Comparison of ENCODE assay signal across 9 cellular contexts in genomic region chr11:123561046-123561781, GRCh38.
DNase-seq lines count a peak whose midpoint lies in the region; ATAC-seq and TF ChIP-seq lines count a peak whose summit lies in the region.
"Had no signal": no experiment of that assay in that cellular context is flagged by ENCODE, and none has a peak within 500 bp of the region (broad histone marks: within the 10 kb centered on the region; RNA-seq: fewer than 3 reads in every experiment).

No MANE protein-coding gene starts in this region.

- CTCF ChIA-PET in activated naive CD4-positive, alpha-beta T cell treated with anti-CD3 and anti-CD28 coated beads, Interleukin-2, amount 10 ng/mL, durations not matched to agents 7 days and 5 days (lab: Charles Lee), result interaction anchor here (1.0 to 4.4 kb wide), 4 partner anchors 16 to 300 kb away, joined by 3 to 15 read pairs (median 4); no protein-coding TSS in a partner anchor

- no peaks in the 10 kb centered on the region for H3K9me3 Mint-ChIP-seq in activated naive CD4-positive, alpha-beta T cell treated with anti-CD3 and anti-CD28 coated beads, Interleukin-2, amount 10 ng/mL, durations not matched to agents 7 days and 5 days
- H3K9me3 Mint-ChIP-seq: central memory CD8-positive, alpha-beta T cell had no signal

- peaks cover 16% of the 10 kb centered on the region for H3K27me3 Mint-ChIP-seq in activated naive CD4-positive, alpha-beta T cell treated with anti-CD3 and anti-CD28 coated beads, Interleukin-2, amount 10 ng/mL, durations not matched to agents 7 days and 5 days
- H3K27me3 Mint-ChIP-seq: central memory CD8-positive, alpha-beta T cell had no signal

- peaks cover 21% of the 10 kb centered on the region for H3K4me1 ChIP-seq in hepatocyte (ENCODE audit: insufficient read depth)

- no peak for DNase-seq in activated naive CD4-positive, alpha-beta T cell treated with anti-CD3 and anti-CD28 coated beads, Interleukin-2, amount 10 ng/mL, durations not matched to agents 7 days and 5 days
- no peak for DNase-seq in activated naive CD4-positive, alpha-beta T cell treated with anti-CD3 and anti-CD28 coated beads, Interleukin-2, amount 50 U/mL, for 16 hours
- peak; percentile 33 for DNase-seq in hepatocyte (ENCODE audit: low spot score)

- H4K20me1 ChIP-seq in hepatocyte (ENCODE audit: insufficient read depth, poor library complexity, severe bottlenecking), result no peaks in the 10 kb centered on the region

- ATAC-seq in HG03108 (IDR thresholded peaks at IDR 0.05; ENCODE audit: unreplicated experiment) (no peak), GM21367 (IDR thresholded peaks at IDR 0.05; ENCODE audit: unreplicated experiment) (no peak), HG03520 (IDR thresholded peaks at IDR 0.05; ENCODE audit: unreplicated experiment) (no peak)

- H3K4me3 Mint-ChIP-seq in activated naive CD4-positive, alpha-beta T cell treated with anti-CD3 and anti-CD28 coated beads, Interleukin-2, amount 10 ng/mL, durations not matched to agents 7 days and 5 days, result peak overlapping the region; percentile 63
- H3K4me3 Mint-ChIP-seq: central memory CD8-positive, alpha-beta T cell had no signal

- H3K4me1 Mint-ChIP-seq in activated naive CD4-positive, alpha-beta T cell treated with anti-CD3 and anti-CD28 coated beads, Interleukin-2, amount 10 ng/mL, durations not matched to agents 7 days and 5 days, result peaks cover 19% of the 10 kb centered on the region

- H3K9me2 ChIP-seq in hepatocyte (replicated peaks; ENCODE audit: insufficient read depth), result no peaks in the 10 kb centered on the region

- WGBS in hepatocyte (ENCODE audit: low lambda C conversion rate, missing lambda C conversion rate), result 59% methylated on average over 8 of the region's 8 CpGs

- no peaks in the 10 kb centered on the region for H3K27me3 ChIP-seq in hepatocyte

- H2AFZ ChIP-seq in hepatocyte, result no peak overlapping the region

- no peaks in the 10 kb centered on the region for H3K36me3 ChIP-seq in hepatocyte (replicated peaks; ENCODE audit: insufficient read depth, low read depth)

- no peaks in the 10 kb centered on the region for H3K79me2 ChIP-seq in hepatocyte

- peaks cover 3% of the 10 kb centered on the region for H3K36me3 Mint-ChIP-seq in activated naive CD4-positive, alpha-beta T cell treated with anti-CD3 and anti-CD28 coated beads, Interleukin-2, amount 10 ng/mL, durations not matched to agents 7 days and 5 days

- H3K27ac ChIP-seq in VCaP (peak overlapping the region; percentile 84), hepatocyte (peak overlapping the region; percentile 22), skin epidermis (peak overlapping the region in 11 of 21 experiments; percentile 17 to 75 (median 43))

- H3K27ac Mint-ChIP-seq in activated naive CD4-positive, alpha-beta T cell treated with anti-CD3 and anti-CD28 coated beads, Interleukin-2, amount 10 ng/mL, durations not matched to agents 7 days and 5 days, result no peak overlapping the region

- peak; percentile 74 for TF ChIP-seq CTCF in VCaP (conservative IDR thresholded peaks at IDR 0.05)
- TF ChIP-seq CTCF in hepatocyte (IDR thresholded peaks at IDR 0.05; ENCODE audit: poor library complexity), result peak; percentile 29

- H3K9me3 ChIP-seq in hepatocyte (ENCODE audit: low read depth), result no peaks in the 10 kb centered on the region

- H3K4me3 ChIP-seq in hepatocyte, result no peak overlapping the region
- H3K4me3 ChIP-seq in skin epidermis, result peak overlapping the region in 2 of 7 experiments; percentile 31 to 34

- H3K4me2 ChIP-seq in hepatocyte, result peak overlapping the region; percentile 74

Comparison
In these comparisons a context has a peak if more than half of its experiments do, and no peak if none do; other contexts are left out.
1. H3K27ac ChIP-seq: peak in every context shown above with its lines; median percentile 84 in VCaP; 43 in skin epidermis; 22 in hepatocyte.